Comparison of ENCODE assay signal across 1 cellular context in the genomic region with DNA sequence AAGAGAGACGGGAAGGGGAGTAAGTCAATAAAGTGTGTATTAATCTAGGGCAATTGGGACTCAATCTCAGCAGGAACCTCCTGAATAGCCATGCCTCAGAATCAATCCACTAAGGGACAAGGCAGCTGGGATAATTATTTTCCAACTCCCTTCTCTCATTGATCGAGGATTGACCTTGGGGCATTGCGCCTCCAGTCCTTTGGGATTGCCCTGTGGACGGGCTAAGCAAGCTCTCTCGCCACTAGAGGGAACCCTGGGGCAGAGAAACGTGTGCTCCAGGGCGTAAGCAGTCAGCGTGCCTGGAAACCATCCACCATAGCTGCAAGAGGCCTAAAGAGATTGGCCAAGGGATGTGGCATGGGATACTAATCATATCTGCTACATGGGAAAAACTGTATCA.
TF ChIP-seq lines count a peak whose summit lies in the region.

No MANE protein-coding gene starts in this region.

TF ChIP-seq in HepG2, 621 proteins besides CTCF, POLR2A, EP300 and RAD21 (continued from another document and continues in another):
- 0 out of 2 replicates have a peak, but pooled peaks have one; percentile 56 for TF ChIP-seq GFI1 (CRISPR knock-in tag; IDR thresholded peaks at IDR 0.05; ENCODE audit: borderline replicate concordance)
- no peak for TF ChIP-seq KLF13 (CRISPR knock-in tag; IDR thresholded peaks at IDR 0.05)
- no peak for TF ChIP-seq FOXM1 (CRISPR knock-in tag; IDR thresholded peaks at IDR 0.05)
- TF ChIP-seq, protein P1, sequence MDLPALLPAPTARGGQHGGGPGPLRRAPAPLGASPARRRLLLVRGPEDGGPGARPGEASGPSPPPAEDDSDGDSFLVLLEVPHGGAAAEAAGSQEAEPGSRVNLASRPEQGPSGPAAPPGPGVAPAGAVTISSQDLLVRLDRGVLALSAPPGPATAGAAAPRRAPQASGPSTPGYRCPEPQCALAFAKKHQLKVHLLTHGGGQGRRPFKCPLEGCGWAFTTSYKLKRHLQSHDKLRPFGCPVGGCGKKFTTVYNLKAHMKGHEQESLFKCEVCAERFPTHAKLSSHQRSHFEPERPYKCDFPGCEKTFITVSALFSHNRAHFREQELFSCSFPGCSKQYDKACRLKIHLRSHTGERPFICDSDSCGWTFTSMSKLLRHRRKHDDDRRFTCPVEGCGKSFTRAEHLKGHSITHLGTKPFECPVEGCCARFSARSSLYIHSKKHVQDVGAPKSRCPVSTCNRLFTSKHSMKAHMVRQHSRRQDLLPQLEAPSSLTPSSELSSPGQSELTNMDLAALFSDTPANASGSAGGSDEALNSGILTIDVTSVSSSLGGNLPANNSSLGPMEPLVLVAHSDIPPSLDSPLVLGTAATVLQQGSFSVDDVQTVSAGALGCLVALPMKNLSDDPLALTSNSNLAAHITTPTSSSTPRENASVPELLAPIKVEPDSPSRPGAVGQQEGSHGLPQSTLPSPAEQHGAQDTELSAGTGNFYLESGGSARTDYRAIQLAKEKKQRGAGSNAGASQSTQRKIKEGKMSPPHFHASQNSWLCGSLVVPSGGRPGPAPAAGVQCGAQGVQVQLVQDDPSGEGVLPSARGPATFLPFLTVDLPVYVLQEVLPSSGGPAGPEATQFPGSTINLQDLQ (CRISPR knock-in tag; IDR thresholded peaks at IDR 0.05), result no peak
- no peak for TF ChIP-seq MAFG (CRISPR knock-in tag; IDR thresholded peaks at IDR 0.05)
- no peak; the same call in 1 of the 2 replicates for TF ChIP-seq ZBTB7B (CRISPR knock-in tag; IDR thresholded peaks at IDR 0.05)
- no peak for TF ChIP-seq ZNF317 (CRISPR knock-in tag; IDR thresholded peaks at IDR 0.05)
- no peak for TF ChIP-seq MED8 (CRISPR knock-in tag; IDR thresholded peaks at IDR 0.05; ENCODE audit: insufficient replicate concordance)
- TF ChIP-seq ZNF775 (CRISPR knock-in tag; IDR thresholded peaks at IDR 0.05; ENCODE audit: borderline replicate concordance), result no peak
- peak; percentile 54; the same call in 1 of the 2 replicates for TF ChIP-seq TARDBP (CRISPR knock-in tag; IDR thresholded peaks at IDR 0.05)
- TF ChIP-seq TBL1XR1 (IDR thresholded peaks at IDR 0.05; ENCODE audit: borderline replicate concordance, low read length, partially characterized antibody), result no peak
- TF ChIP-seq ZNF292 (CRISPR knock-in tag; IDR thresholded peaks at IDR 0.05; ENCODE audit: borderline replicate concordance, low read depth), result no peak
- TF ChIP-seq ARID2 (CRISPR knock-in tag; IDR thresholded peaks at IDR 0.05; ENCODE audit: borderline replicate concordance), result no peak
- TF ChIP-seq RNF219 (CRISPR knock-in tag; IDR thresholded peaks at IDR 0.05), result no peak
- no peak for TF ChIP-seq ATF7 (IDR thresholded peaks at IDR 0.05)
- no peak for TF ChIP-seq ATF7 (CRISPR knock-in tag; IDR thresholded peaks at IDR 0.05)
- no peak for TF ChIP-seq ZKSCAN5 (CRISPR knock-in tag; IDR thresholded peaks at IDR 0.05)
- no peak for TF ChIP-seq ZNF660 (CRISPR knock-in tag; IDR thresholded peaks at IDR 0.05; ENCODE audit: borderline replicate concordance, low read depth)
- peak; percentile 59; the same call in 1 of the 2 replicates for TF ChIP-seq GATAD1 (CRISPR knock-in tag; IDR thresholded peaks at IDR 0.05)
- no peak for TF ChIP-seq ZNF33A (CRISPR knock-in tag; IDR thresholded peaks at IDR 0.05; ENCODE audit: borderline replicate concordance)
- TF ChIP-seq MAFK (conservative IDR thresholded peaks at IDR 0.05 in 1 of 2, IDR thresholded peaks at IDR 0.05 in 1 of 2; ENCODE audit: low read length in 2 of 2), result no peak
- TF ChIP-seq ZNF776 (CRISPR knock-in tag; IDR thresholded peaks at IDR 0.05), result no peak
- TF ChIP-seq, protein P2, sequence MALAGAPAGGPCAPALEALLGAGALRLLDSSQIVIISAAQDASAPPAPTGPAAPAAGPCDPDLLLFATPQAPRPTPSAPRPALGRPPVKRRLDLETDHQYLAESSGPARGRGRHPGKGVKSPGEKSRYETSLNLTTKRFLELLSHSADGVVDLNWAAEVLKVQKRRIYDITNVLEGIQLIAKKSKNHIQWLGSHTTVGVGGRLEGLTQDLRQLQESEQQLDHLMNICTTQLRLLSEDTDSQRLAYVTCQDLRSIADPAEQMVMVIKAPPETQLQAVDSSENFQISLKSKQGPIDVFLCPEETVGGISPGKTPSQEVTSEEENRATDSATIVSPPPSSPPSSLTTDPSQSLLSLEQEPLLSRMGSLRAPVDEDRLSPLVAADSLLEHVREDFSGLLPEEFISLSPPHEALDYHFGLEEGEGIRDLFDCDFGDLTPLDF (CRISPR knock-in tag; IDR thresholded peaks at IDR 0.05), result no peak
- no peak for TF ChIP-seq HOXA5 (CRISPR knock-in tag; IDR thresholded peaks at IDR 0.05)
- TF ChIP-seq FOSL2 (CRISPR knock-in tag; IDR thresholded peaks at IDR 0.05), result peak; percentile 31; the same call in 1 of the 2 replicates
- TF ChIP-seq SIN3B (IDR thresholded peaks at IDR 0.05; ENCODE audit: low read length), result no peak
- no peak for TF ChIP-seq ZNF572 (CRISPR knock-in tag; IDR thresholded peaks at IDR 0.05)
- TF ChIP-seq ZNF543 (CRISPR knock-in tag; IDR thresholded peaks at IDR 0.05), result no peak
- TF ChIP-seq SRY (CRISPR knock-in tag; IDR thresholded peaks at IDR 0.05), result no peak
- peak; percentile 80 for TF ChIP-seq GATAD2A (CRISPR knock-in tag; IDR thresholded peaks at IDR 0.05)
- no peak for TF ChIP-seq ZNF768 (CRISPR knock-in tag; IDR thresholded peaks at IDR 0.05)
- TF ChIP-seq PHB2 (IDR thresholded peaks at IDR 0.05; ENCODE audit: partially characterized antibody), result no peak
- no peak for TF ChIP-seq PBX2 (CRISPR knock-in tag; IDR thresholded peaks at IDR 0.05)
- no peak for TF ChIP-seq CAMTA2 (CRISPR knock-in tag; IDR thresholded peaks at IDR 0.05; ENCODE audit: borderline replicate concordance)
- TF ChIP-seq RBM39 (IDR thresholded peaks at IDR 0.05; ENCODE audit: low read depth, low read length, poor library complexity, severe bottlenecking), result no peak
- TF ChIP-seq MNT (IDR thresholded peaks at IDR 0.05), result no peak
- TF ChIP-seq ZBTB39 (CRISPR knock-in tag; IDR thresholded peaks at IDR 0.05), result no peak
- no peak for TF ChIP-seq ZBTB1 (CRISPR knock-in tag; IDR thresholded peaks at IDR 0.05; ENCODE audit: borderline replicate concordance)
- TF ChIP-seq, protein P3, sequence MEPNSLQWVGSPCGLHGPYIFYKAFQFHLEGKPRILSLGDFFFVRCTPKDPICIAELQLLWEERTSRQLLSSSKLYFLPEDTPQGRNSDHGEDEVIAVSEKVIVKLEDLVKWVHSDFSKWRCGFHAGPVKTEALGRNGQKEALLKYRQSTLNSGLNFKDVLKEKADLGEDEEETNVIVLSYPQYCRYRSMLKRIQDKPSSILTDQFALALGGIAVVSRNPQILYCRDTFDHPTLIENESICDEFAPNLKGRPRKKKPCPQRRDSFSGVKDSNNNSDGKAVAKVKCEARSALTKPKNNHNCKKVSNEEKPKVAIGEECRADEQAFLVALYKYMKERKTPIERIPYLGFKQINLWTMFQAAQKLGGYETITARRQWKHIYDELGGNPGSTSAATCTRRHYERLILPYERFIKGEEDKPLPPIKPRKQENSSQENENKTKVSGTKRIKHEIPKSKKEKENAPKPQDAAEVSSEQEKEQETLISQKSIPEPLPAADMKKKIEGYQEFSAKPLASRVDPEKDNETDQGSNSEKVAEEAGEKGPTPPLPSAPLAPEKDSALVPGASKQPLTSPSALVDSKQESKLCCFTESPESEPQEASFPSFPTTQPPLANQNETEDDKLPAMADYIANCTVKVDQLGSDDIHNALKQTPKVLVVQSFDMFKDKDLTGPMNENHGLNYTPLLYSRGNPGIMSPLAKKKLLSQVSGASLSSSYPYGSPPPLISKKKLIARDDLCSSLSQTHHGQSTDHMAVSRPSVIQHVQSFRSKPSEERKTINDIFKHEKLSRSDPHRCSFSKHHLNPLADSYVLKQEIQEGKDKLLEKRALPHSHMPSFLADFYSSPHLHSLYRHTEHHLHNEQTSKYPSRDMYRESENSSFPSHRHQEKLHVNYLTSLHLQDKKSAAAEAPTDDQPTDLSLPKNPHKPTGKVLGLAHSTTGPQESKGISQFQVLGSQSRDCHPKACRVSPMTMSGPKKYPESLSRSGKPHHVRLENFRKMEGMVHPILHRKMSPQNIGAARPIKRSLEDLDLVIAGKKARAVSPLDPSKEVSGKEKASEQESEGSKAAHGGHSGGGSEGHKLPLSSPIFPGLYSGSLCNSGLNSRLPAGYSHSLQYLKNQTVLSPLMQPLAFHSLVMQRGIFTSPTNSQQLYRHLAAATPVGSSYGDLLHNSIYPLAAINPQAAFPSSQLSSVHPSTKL (CRISPR knock-in tag; IDR thresholded peaks at IDR 0.05), result peak; percentile 83
- TF ChIP-seq SPEN (CRISPR knock-in tag; IDR thresholded peaks at IDR 0.05; ENCODE audit: low read depth), result no peak
- TF ChIP-seq, protein P4, sequence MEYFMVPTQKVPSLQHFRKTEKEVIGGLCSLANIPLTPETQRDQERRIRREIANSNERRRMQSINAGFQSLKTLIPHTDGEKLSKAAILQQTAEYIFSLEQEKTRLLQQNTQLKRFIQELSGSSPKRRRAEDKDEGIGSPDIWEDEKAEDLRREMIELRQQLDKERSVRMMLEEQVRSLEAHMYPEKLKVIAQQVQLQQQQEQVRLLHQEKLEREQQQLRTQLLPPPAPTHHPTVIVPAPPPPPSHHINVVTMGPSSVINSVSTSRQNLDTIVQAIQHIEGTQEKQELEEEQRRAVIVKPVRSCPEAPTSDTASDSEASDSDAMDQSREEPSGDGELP (IDR thresholded peaks at IDR 0.05; ENCODE audit: borderline replicate concordance, low read depth), result no peak
- TF ChIP-seq ZSCAN12 (CRISPR knock-in tag; IDR thresholded peaks at IDR 0.05), result no peak
- TF ChIP-seq ZNF253 (CRISPR knock-in tag; IDR thresholded peaks at IDR 0.05; ENCODE audit: borderline replicate concordance), result no peak
- no peak for TF ChIP-seq ZFP90 (CRISPR knock-in tag; IDR thresholded peaks at IDR 0.05; ENCODE audit: borderline replicate concordance)
- peak; percentile 71; the same call in 1 of the 2 replicates for TF ChIP-seq HOXA3 (CRISPR knock-in tag; IDR thresholded peaks at IDR 0.05)
- TF ChIP-seq HINFP (CRISPR knock-in tag; IDR thresholded peaks at IDR 0.05; ENCODE audit: low read depth), result no peak
- peak; percentile 92 for TF ChIP-seq ZMYM4 (CRISPR knock-in tag; IDR thresholded peaks at IDR 0.05)
- TF ChIP-seq YEATS4 (CRISPR knock-in tag; IDR thresholded peaks at IDR 0.05; ENCODE audit: borderline replicate concordance), result no peak
- TF ChIP-seq ZSCAN21 (CRISPR knock-in tag; IDR thresholded peaks at IDR 0.05; ENCODE audit: borderline replicate concordance), result no peak
